ENCODE assay signal across 8 cellular contexts in genomic region chr5:41193462-41194166, GRCh38. TPM values are rescaled to one million over a fixed set of nuclear protein-coding genes. Genes with fewer than 3 reads are reported as not detected.
A peak's percentile ranks its signal among the peaks of the same experiment; 100 is the strongest.
DNase-seq lines count a peak whose midpoint lies in the region; TF ChIP-seq lines count a peak whose summit lies in the region.
"Had no signal": no experiment of that assay in that cellular context is flagged by ENCODE, and none has a peak within 500 bp of the region (broad histone marks: within the 10 kb centered on the region; RNA-seq: fewer than 3 reads in every experiment).

No MANE protein-coding gene starts in this region.

- H3K4me3 ChIP-seq in endocrine pancreas (ENCODE audit: control insufficient read depth, insufficient read depth, low read length) (peak overlapping the region; percentile 10), lower leg skin (ENCODE audit: low read depth, poor library complexity, severe bottlenecking) (no peak overlapping the region), tibial nerve (no peak overlapping the region)

- H3K4me1 ChIP-seq in endocrine pancreas (ENCODE audit: control insufficient read depth, insufficient read depth, low read length), result peaks cover 7% of the 10 kb centered on the region
- H3K4me1 ChIP-seq in tibial nerve, result peaks cover 0 to 23% (median 5%) of the 10 kb centered on the region in 4 donors

- intact Hi-C loops in lower leg skin (cut with DNase I; ENCODE audit: low total_unique reads), result no loop called here

- peak; percentile 100 for TF ChIP-seq EP300 in tibial nerve (IDR thresholded peaks at IDR 0.05)

- no peaks in the 10 kb centered on the region for H3K27me3 ChIP-seq in endocrine pancreas (ENCODE audit: control insufficient read depth, insufficient read depth, low read length)
- H3K27me3 ChIP-seq in tibial nerve, result no peaks in the 10 kb centered on the region

- no peak overlapping the region for H3K9ac ChIP-seq in endocrine pancreas (ENCODE audit: control insufficient read depth, insufficient read depth, low read length)

- DNase-seq in NCI-H1694 treated with DMSO at 0.1 percent for 48 hours (lab: John Stamatoyannopoulos, UW) (peak; percentile 84), lower leg skin (ENCODE audit: low spot score in 2 of 2) (peak; percentile 94 to 99), tibial nerve (ENCODE audit: low spot score in 2 of 2) (peak; percentile 99 to 100), superior temporal gyrus (ENCODE audit: extremely low spot score) (no peak), NCI-H2196 (lab: John Stamatoyannopoulos, UW; ENCODE audit: unreplicated experiment) (no peak)
- no peak for DNase-seq in stimulated activated CD4-positive, alpha-beta T cell treated with anti-CD3 and anti-CD28 coated beads, Interleukin-4, amount 100 ng/mL, for 4 hours
- DNase-seq: activated naive CD8-positive, alpha-beta T cell treated with anti-CD3 and anti-CD28 coated beads for 36 hours had no signal

- 51 to 52% methylated on average over 5 of the region's 5 CpGs for WGBS in lower leg skin, 2 donors
- WGBS in tibial nerve, 2 donors, result 20 to 52% methylated on average over 5 of the region's 5 CpGs

- H3K9me3 ChIP-seq in endocrine pancreas (ENCODE audit: control insufficient read depth, low read length) (no peaks in the 10 kb centered on the region), tibial nerve (no peaks in the 10 kb centered on the region)

- TF ChIP-seq CTCF in lower leg skin (IDR thresholded peaks at IDR 0.05), result no peak
- no peak for TF ChIP-seq CTCF in tibial nerve (IDR thresholded peaks at IDR 0.05)

- H3K36me3 ChIP-seq in endocrine pancreas (ENCODE audit: control insufficient read depth, insufficient read depth, low read length) (no peaks in the 10 kb centered on the region), tibial nerve (no peaks in the 10 kb centered on the region)

- peak overlapping the region; percentile 63 to 86 (median 74) for H3K27ac ChIP-seq in tibial nerve

- TF ChIP-seq POLR2A in lower leg skin (IDR thresholded peaks at IDR 0.05), result no peak
- TF ChIP-seq POLR2A in tibial nerve (IDR thresholded peaks at IDR 0.05), result no peak

RNA-seq across cellular contexts. Expression of gene C6, which starts 19.7 kb away (rescaled TPM):
- total RNA-seq in lower leg skin (1 to 10 TPM in 3 of 4 donors, under 1 TPM in 1; 0.27 to 3.6 (median 2.2) TPM), tibial nerve (10 to 100 TPM in 3 of 4 donors, 1 to 10 TPM in 1; 9.6 to 37.6 (median 15.0) TPM)
- total RNA-seq: activated naive CD8-positive, alpha-beta T cell treated with anti-CD3 and anti-CD28 coated beads for 36 hours had no signal

Comparison
In these comparisons a context has a peak if more than half of its experiments do, and no peak if none do; other contexts are left out.
1. DNase-seq: peak in NCI-H1694 treated with DMSO at 0.1 percent for 48 hours (single experiment), lower leg skin (2 of 2) and tibial nerve (2 of 2); none in superior temporal gyrus (single experiment), stimulated activated CD4-positive, alpha-beta T cell treated with anti-CD3 and anti-CD28 coated beads, Interleukin-4, amount 100 ng/mL, for 4 hours (0 of 2) and NCI-H2196 (single experiment).